In the genomic region with DNA sequence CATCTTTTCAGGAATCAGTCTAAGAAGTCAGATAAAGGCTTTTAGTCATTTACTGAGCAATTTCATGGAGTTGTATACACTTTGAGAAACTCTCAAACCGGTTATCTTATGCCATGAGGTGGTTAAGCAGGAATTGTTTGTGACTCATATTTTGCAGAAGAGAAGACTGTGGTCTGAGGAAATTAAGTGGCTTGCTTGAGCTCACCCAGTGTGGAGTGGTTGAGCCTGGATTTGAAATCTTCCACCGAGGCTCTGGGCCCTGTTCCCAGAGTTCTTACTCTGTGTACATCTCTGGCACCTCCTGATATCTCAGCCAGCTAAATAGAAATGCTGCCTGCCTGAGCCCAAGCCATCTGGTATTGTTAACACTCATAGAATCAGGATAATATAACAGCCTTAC, we compare ENCODE assay signal across 9 cellular contexts. TPM values are rescaled to one million over a fixed set of nuclear protein-coding genes. Genes with fewer than 3 reads are reported as not detected.
DNase-seq lines count a peak whose midpoint lies in the region; TF ChIP-seq lines count a peak whose summit lies in the region.
"Had no signal": no experiment of that assay in that cellular context is flagged by ENCODE, and none has a peak within 500 bp of the region (broad histone marks: within the 10 kb centered on the region; RNA-seq: fewer than 3 reads in every experiment).

No MANE protein-coding gene starts in this region.

- DNase-seq in AG20443 (ENCODE audit: low spot score) (peak; percentile 86), M059J (ENCODE audit: low read depth) (peak; percentile 95), cardiac fibroblast (ENCODE audit: low read depth in 2 of 2) (peak; percentile 77 to 89), mucosa of gallbladder (ENCODE audit: low spot score) (peak; percentile 20), nucleus accumbens (lab: John Stamatoyannopoulos, UW) (no peak), NCI-H526 (lab: John Stamatoyannopoulos, UW) (no peak), AML-193 (lab: John Stamatoyannopoulos, UW) (no peak)
- DNase-seq in activated effector memory CD4-positive, alpha-beta T cell treated with anti-CD3 and anti-CD28 coated beads, Interleukin-2, amount 50 U/mL, for 16 hours = no peak
- DNase-seq: NCI-H146 had no signal

- no peak for TF ChIP-seq CTCF in cardiac fibroblast (IDR thresholded peaks at IDR 0.05; ENCODE audit: low read depth, low read length)

- no peak overlapping the region for H3K4me3 ChIP-seq in cardiac fibroblast (replicated peaks in 1 of 2; ENCODE audit: low read depth in 2 of 2, low read length in 2 of 2)

RNA-seq across cellular contexts. Expression of a gene that starts 37.8 kb away (rescaled TPM):
- total RNA-seq in M059J (2014; rRNA removed; shearing (Covaris generic)) = 15.4 and 19.2 TPM in 2 replicates
- total RNA-seq in mucosa of gallbladder = 79.4 TPM

Comparison
In these comparisons a context has a peak if more than half of its experiments do, and no peak if none do; other contexts are left out.
1. DNase-seq: peak in AG20443 (single experiment), M059J (single experiment), cardiac fibroblast (2 of 2) and mucosa of gallbladder (single experiment); none in activated effector memory CD4-positive, alpha-beta T cell treated with anti-CD3 and anti-CD28 coated beads, Interleukin-2, amount 50 U/mL, for 16 hours (single experiment), nucleus accumbens (0 of 56), NCI-H526 (0 of 2) and AML-193 (0 of 2).